ENCODE assay signal across 1 cellular context in the genomic region with DNA sequence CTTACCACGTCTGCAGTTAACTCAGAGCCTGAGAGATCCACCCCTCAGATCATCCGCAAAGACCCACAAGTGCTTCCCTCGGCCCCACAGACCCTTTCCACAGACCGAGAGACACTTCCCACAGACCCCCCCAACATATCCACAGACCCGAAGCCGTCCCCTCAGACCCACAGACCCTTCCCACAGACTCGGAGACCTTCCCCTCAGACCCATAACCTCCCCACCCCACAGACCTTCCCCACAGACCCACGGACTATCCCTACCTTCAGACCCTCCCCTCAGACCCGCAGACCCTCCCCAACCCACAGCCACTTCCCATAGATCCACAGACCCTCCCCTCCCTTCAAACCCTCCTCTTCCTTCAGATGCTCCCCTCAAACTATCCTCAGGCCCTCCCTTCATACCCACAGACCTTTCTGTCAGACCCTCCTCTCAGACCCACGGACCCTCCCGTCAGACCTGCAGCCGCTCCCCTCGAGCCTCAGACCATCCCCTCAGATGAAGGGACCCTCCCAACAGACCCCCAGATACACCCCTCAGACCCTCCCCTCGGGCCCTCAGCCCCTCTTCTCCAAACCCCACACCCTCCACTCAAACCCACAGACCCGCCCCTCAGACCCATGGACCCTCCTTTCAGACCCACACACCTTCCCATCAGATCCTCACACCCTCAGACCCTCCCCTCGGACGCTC.
TF ChIP-seq lines count a peak whose summit lies in the region.

No MANE protein-coding gene starts in this region.

TF ChIP-seq in GM23338, 12 proteins besides CTCF, POLR2A, EP300 and RAD21:
- TF ChIP-seq NANOG (IDR thresholded peaks at IDR 0.05; ENCODE audit: borderline replicate concordance) = no peak
- TF ChIP-seq, protein P1, sequence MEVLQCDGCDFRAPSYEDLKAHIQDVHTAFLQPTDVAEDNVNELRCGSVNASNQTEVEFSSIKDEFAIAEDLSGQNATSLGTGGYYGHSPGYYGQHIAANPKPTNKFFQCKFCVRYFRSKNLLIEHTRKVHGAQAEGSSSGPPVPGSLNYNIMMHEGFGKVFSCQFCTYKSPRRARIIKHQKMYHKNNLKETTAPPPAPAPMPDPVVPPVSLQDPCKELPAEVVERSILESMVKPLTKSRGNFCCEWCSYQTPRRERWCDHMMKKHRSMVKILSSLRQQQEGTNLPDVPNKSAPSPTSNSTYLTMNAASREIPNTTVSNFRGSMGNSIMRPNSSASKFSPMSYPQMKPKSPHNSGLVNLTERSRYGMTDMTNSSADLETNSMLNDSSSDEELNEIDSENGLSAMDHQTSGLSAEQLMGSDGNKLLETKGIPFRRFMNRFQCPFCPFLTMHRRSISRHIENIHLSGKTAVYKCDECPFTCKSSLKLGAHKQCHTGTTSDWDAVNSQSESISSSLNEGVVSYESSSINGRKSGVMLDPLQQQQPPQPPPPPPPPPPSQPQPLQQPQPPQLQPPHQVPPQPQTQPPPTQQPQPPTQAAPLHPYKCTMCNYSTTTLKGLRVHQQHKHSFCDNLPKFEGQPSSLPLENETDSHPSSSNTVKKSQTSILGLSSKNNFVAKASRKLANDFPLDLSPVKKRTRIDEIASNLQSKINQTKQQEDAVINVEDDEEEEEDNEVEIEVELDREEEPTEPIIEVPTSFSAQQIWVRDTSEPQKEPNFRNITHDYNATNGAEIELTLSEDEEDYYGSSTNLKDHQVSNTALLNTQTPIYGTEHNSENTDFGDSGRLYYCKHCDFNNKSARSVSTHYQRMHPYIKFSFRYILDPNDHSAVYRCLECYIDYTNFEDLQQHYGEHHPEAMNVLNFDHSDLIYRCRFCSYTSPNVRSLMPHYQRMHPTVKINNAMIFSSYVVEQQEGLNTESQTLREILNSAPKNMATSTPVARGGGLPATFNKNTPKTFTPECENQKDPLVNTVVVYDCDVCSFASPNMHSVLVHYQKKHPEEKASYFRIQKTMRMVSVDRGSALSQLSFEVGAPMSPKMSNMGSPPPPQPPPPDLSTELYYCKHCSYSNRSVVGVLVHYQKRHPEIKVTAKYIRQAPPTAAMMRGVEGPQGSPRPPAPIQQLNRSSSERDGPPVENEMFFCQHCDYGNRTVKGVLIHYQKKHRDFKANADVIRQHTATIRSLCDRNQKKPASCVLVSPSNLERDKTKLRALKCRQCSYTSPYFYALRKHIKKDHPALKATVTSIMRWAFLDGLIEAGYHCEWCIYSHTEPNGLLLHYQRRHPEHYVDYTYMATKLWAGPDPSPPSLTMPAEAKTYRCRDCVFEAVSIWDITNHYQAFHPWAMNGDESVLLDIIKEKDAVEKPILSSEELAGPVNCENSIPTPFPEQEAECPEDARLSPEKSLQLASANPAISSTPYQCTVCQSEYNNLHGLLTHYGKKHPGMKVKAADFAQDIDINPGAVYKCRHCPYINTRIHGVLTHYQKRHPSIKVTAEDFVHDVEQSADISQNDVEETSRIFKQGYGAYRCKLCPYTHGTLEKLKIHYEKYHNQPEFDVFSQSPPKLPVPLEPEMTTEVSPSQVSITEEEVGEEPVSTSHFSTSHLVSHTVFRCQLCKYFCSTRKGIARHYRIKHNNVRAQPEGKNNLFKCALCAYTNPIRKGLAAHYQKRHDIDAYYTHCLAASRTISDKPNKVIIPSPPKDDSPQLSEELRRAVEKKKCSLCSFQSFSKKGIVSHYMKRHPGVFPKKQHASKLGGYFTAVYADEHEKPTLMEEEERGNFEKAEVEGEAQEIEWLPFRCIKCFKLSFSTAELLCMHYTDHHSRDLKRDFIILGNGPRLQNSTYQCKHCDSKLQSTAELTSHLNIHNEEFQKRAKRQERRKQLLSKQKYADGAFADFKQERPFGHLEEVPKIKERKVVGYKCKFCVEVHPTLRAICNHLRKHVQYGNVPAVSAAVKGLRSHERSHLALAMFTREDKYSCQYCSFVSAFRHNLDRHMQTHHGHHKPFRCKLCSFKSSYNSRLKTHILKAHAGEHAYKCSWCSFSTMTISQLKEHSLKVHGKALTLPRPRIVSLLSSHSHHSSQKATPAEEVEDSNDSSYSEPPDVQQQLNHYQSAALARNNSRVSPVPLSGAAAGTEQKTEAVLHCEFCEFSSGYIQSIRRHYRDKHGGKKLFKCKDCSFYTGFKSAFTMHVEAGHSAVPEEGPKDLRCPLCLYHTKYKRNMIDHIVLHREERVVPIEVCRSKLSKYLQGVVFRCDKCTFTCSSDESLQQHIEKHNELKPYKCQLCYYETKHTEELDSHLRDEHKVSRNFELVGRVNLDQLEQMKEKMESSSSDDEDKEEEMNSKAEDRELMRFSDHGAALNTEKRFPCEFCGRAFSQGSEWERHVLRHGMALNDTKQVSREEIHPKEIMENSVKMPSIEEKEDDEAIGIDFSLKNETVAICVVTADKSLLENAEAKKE (CRISPR knock-in tag; IDR thresholded peaks at IDR 0.05) = no peak
- TF ChIP-seq POLR2AphosphoS5 (IDR thresholded peaks at IDR 0.05; ENCODE audit: low read depth) = no peak
- TF ChIP-seq REST (IDR thresholded peaks at IDR 0.05; ENCODE audit: unreplicated experiment) = no peak
- TF ChIP-seq ETS1 (IDR thresholded peaks at IDR 0.05) = no peak
- TF ChIP-seq ZNF114 (CRISPR knock-in tag; IDR thresholded peaks at IDR 0.05) = no peak
- no peak for TF ChIP-seq CREB1 (CRISPR knock-in tag; IDR thresholded peaks at IDR 0.05; ENCODE audit: low read depth)
- no peak for TF ChIP-seq EZH2 (IDR thresholded peaks at IDR 0.05; ENCODE audit: low read depth, unreplicated experiment)
- TF ChIP-seq JUNB (IDR thresholded peaks at IDR 0.05; ENCODE audit: unreplicated experiment) = no peak
- TF ChIP-seq ZNF331 (CRISPR knock-in tag; IDR thresholded peaks at IDR 0.05; ENCODE audit: low read depth) = no peak
- no peak for TF ChIP-seq STAT1 (IDR thresholded peaks at IDR 0.05; ENCODE audit: unreplicated experiment)
- TF ChIP-seq EZH2phosphoT487 (IDR thresholded peaks at IDR 0.05; ENCODE audit: unreplicated experiment) = no peak
